In genomic region chr1:36924282-36924791, GRCh38 we compare ENCODE assay signal across 8 cellular contexts.
A peak's percentile ranks its signal among the peaks of the same experiment; 100 is the strongest.
DNase-seq lines count a peak whose midpoint lies in the region; ATAC-seq and TF ChIP-seq lines count a peak whose summit lies in the region.

No MANE protein-coding gene starts in this region.

- H3K4me1 ChIP-seq in SK-N-SH (ENCODE audit: control insufficient read depth in 1 of 2, insufficient read depth in 2 of 2, low read depth in 1 of 2, low read length in 1 of 2) (peaks cover 0 to 7% of the 10 kb centered on the region in 2 experiments; a peak in 1 of 4 replicates), vagina (no peaks in the 10 kb centered on the region)

- no peak overlapping the region for H2AFZ ChIP-seq in SK-N-SH (ENCODE audit: low read depth)

- H3K27ac ChIP-seq in SK-N-SH (ENCODE audit: low read depth in 2 of 2, low read length in 1 of 2) (no peak overlapping the region), vagina (no peak overlapping the region)

- H3K4me3 ChIP-seq in SK-N-SH (ENCODE audit: low read depth in 2 of 2, low read length in 1 of 2) (no peak overlapping the region), vagina (no peak overlapping the region)

- TF ChIP-seq CTCF in SK-N-SH (IDR thresholded peaks at IDR 0.05) (no peak), vagina (IDR thresholded peaks at IDR 0.05) (no peak)

- TF ChIP-seq POLR2A in vagina (IDR thresholded peaks at IDR 0.05) = no peak

- no peaks in the 10 kb centered on the region for H3K36me3 ChIP-seq in SK-N-SH (replicated peaks in 1 of 2; ENCODE audit: control insufficient read depth in 1 of 2, insufficient read depth in 2 of 2, low read length in 1 of 2)
- H3K36me3 ChIP-seq in vagina = no peaks in the 10 kb centered on the region

- DNase-seq in SK-N-SH = peak; percentile 38
- DNase-seq in NCI-H510A treated with DMSO at 0.1 percent for 48 hours (lab: John Stamatoyannopoulos, UW) = peak; percentile 100
- peak in 29 of 56 donors; percentile 4 to 61 (median 20) for DNase-seq in amygdala (lab: John Stamatoyannopoulos, UW)
- DNase-seq in iris pigment epithelial cell (ENCODE audit: low read depth) = peak; percentile 11
- peak; percentile 5 for DNase-seq in stimulated activated naive CD4-positive, alpha-beta T cell treated with Interleukin-2 at 50 U/mL for 16 hours (lab: John Stamatoyannopoulos, UW)
- no peak for DNase-seq in HCEC 1CT
- DNase-seq in vagina (ENCODE audit: extremely low spot score in 2 of 2) = no peak

- POLR2A ChIA-PET in SK-N-SH (lab: Yijun Ruan, JAX) = no interaction called here

- intact Hi-C loops in vagina (cut with DNase I) = no loop called here

- H3K27me3 ChIP-seq in SK-N-SH (ENCODE audit: insufficient read depth) (no peaks in the 10 kb centered on the region), vagina (no peaks in the 10 kb centered on the region)

- 11% methylated on average over 7 of the region's 13 CpGs for WGBS in SK-N-SH (ENCODE audit: low lambda C conversion rate)

- H3K9me3 ChIP-seq in SK-N-SH (no peaks in the 10 kb centered on the region), vagina (no peaks in the 10 kb centered on the region)

- no peak for ATAC-seq in SK-N-SH treated with all-trans-retinoic acid at 6 μM for 48 hours

- H3K4me2 ChIP-seq in SK-N-SH = no peak overlapping the region

- H3K9ac ChIP-seq in SK-N-SH = no peak overlapping the region

- no peak for TF ChIP-seq EP300 in SK-N-SH (IDR thresholded peaks at IDR 0.05; ENCODE audit: borderline replicate concordance in 1 of 2, low read depth in 1 of 2, low read length in 1 of 2)

- TF ChIP-seq RAD21 in SK-N-SH (IDR thresholded peaks at IDR 0.05; ENCODE audit: low read length) = no peak

- H3F3A ChIP-seq in SK-N-SH (replicated peaks; ENCODE audit: insufficient read depth) = no peaks in the 10 kb centered on the region

- CTCF ChIA-PET in SK-N-SH (lab: Yijun Ruan, JAX) = interaction anchor here (0.9 kb wide), 1 partner anchor 370 kb away, joined by 3 read pairs; no protein-coding TSS in a partner anchor

- no peaks in the 10 kb centered on the region for H4K20me1 ChIP-seq in SK-N-SH (ENCODE audit: insufficient read depth)

- H3K9me2 ChIP-seq in SK-N-SH = no peaks in the 10 kb centered on the region

- H3K79me2 ChIP-seq in SK-N-SH (ENCODE audit: insufficient read depth) = no peaks in the 10 kb centered on the region

TF ChIP-seq in SK-N-SH, 30 proteins besides CTCF, POLR2A, EP300 and RAD21:
- TF ChIP-seq ELF1 (IDR thresholded peaks at IDR 0.05) (no peak), ZBTB33 (IDR thresholded peaks at IDR 0.05; ENCODE audit: borderline replicate concordance, low read depth) (no peak), REST (IDR thresholded peaks at IDR 0.05; ENCODE audit: low read depth, low read length) (peak; percentile 77; the same call in 1 of the 2 replicates), GATA2 (CRISPR knock-in tag; IDR thresholded peaks at IDR 0.05) (no peak), FOSL2 (IDR thresholded peaks at IDR 0.05; ENCODE audit: borderline replicate concordance, low read depth) (no peak), JUND (IDR thresholded peaks at IDR 0.05) (no peak)

TF ChIP-seq in SK-N-SH treated with all-trans-retinoic acid at 6 μM for 48 hours, 23 proteins besides CTCF, POLR2A, EP300 and RAD21:
- TF ChIP-seq TSHZ2 (CRISPR knock-in tag; IDR thresholded peaks at IDR 0.05) = no peak
- TF ChIP-seq BACH2 (CRISPR knock-in tag; IDR thresholded peaks at IDR 0.05; ENCODE audit: borderline replicate concordance) = no peak
- TF ChIP-seq ZC3H10 (CRISPR knock-in tag; IDR thresholded peaks at IDR 0.05) = no peak
- no peak for TF ChIP-seq POU6F1 (CRISPR knock-in tag; IDR thresholded peaks at IDR 0.05; ENCODE audit: borderline replicate concordance, low read depth)
- no peak for TF ChIP-seq CSRNP3 (CRISPR knock-in tag; IDR thresholded peaks at IDR 0.05)
- no peak for TF ChIP-seq PPARA (CRISPR knock-in tag; IDR thresholded peaks at IDR 0.05; ENCODE audit: borderline replicate concordance)
- no peak for TF ChIP-seq CSDC2 (CRISPR knock-in tag; IDR thresholded peaks at IDR 0.05)
- TF ChIP-seq RARB (CRISPR knock-in tag; IDR thresholded peaks at IDR 0.05) = no peak
- TF ChIP-seq TCF4 (CRISPR knock-in tag; IDR thresholded peaks at IDR 0.05; ENCODE audit: borderline replicate concordance) = no peak
- TF ChIP-seq OSR1 (CRISPR knock-in tag; IDR thresholded peaks at IDR 0.05) = no peak
- no peak for TF ChIP-seq CREB5 (CRISPR knock-in tag; IDR thresholded peaks at IDR 0.05; ENCODE audit: low read depth)
- no peak for TF ChIP-seq ARNTL (CRISPR knock-in tag; IDR thresholded peaks at IDR 0.05; ENCODE audit: borderline replicate concordance, low read depth)
- TF ChIP-seq ZFP30 (CRISPR knock-in tag; IDR thresholded peaks at IDR 0.05) = no peak
- no peak for TF ChIP-seq ESRRG (CRISPR knock-in tag; IDR thresholded peaks at IDR 0.05)
- no peak for TF ChIP-seq ZNF565 (CRISPR knock-in tag; conservative IDR thresholded peaks at IDR 0.05; ENCODE audit: low read depth)

Comparison
In these comparisons a context has a peak if more than half of its experiments do, and no peak if none do; other contexts are left out.
1. DNase-seq: peak in SK-N-SH (single experiment), NCI-H510A treated with DMSO at 0.1 percent for 48 hours (single experiment), amygdala (29 of 56), iris pigment epithelial cell (single experiment) and stimulated activated naive CD4-positive, alpha-beta T cell treated with Interleukin-2 at 50 U/mL for 16 hours (single experiment); none in HCEC 1CT (single experiment) and vagina (0 of 2).